ENCODE assay signal across 8 cellular contexts in the genomic region with DNA sequence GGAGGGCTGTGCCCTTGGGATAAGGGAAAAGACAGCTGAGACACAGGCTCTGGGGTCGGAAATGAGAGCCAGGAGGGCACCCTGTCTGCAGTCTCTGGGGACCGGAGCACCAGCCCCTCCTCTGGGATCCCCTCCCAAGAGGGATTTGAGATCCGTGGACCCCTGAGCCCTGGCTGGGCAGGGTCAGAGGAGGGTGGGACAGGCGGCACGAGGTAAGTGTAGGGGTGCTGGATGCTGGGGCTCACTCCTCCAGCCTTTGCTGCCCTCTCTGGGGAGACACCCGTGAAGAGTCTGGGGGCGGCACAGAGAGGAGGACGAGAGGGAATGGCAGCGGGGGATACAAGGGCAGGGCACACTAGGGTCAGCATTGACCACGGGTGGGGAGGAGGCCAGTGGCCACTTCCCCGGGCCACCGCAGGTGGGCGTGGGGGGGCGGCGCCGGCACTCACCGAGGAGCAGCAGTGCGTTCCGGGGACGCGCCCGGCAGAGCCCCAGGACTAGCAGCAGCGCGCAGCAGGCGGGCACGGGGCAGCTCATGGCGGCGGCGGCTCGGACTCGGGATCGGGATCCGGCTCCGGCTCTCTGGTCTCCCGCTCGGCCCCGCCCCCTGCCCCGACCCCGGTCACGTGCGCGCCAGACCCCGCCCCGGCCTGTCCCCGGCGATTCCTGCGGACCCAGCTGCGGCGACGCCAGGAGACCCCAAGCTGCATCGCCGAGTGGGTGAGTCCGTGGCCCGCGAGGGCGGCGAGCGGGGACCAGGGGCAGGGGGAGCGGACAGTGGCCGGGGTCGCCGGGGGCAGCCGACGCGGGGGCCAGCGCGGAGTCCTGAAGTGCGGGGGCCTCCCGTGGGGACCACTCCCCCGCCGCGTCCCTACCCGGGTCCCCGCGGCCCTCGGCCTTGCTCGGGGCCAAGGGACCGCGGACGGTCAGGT. TPM values are rescaled to one million over a fixed set of nuclear protein-coding genes. Genes with fewer than 3 reads are reported as not detected.
DNase-seq lines count a peak whose midpoint lies in the region; ATAC-seq, FAIRE-seq and TF ChIP-seq lines count a peak whose summit lies in the region.

A gene (minus strand): TSS at position 557 of the 932 bp plus-strand sequence. CDS start 20 bp downstream, at position 537.
A gene (plus strand): TSS at position 651 of the 932 bp plus-strand sequence. CDS start 1,134 bp downstream, outside the sequence.

- FAIRE-seq in GM12892 (lab: Jason Lieb, UNC): peak; percentile 38

- intact Hi-C loops in activated T-helper 1 cell treated with anti-CD3 and anti-CD28 coated beads, Interleukin-12 subunit alpha, Interleukin-12 subunit beta, Interleukin-2, Interleukin-4 antibody, amounts not matched to agents 30 ng/mL and 10 ng/mL and 1 ng/mL, durations not matched to agents 14 hours and 24 hours and 36 hours (cut with micrococcal nuclease): loop anchor here (1.0 to 2.0 kb wide), 3 partner anchors 33 to 73 kb away; a partner anchor contains a TSS
- intact Hi-C loops in naive thymus-derived CD4-positive, alpha-beta T cell (cut with micrococcal nuclease): loop anchor here (1.0 to 2.0 kb wide), 6 partner anchors 24 to 119 kb away; a partner anchor contains a TSS

- ATAC-seq in HG03159 (IDR thresholded peaks at IDR 0.05; ENCODE audit: unreplicated experiment): peak; percentile 37
- ATAC-seq in naive thymus-derived CD4-positive, alpha-beta T cell: peak; percentile 59
- no peak for ATAC-seq in HG02970 (IDR thresholded peaks at IDR 0.05; ENCODE audit: low FRiP score, unreplicated experiment)

- TF ChIP-seq POLR2A in GM12892 (IDR thresholded peaks at IDR 0.05; ENCODE audit: low read depth, low read length): no peak

- H3K9ac ChIP-seq in OCI-LY3 (ENCODE audit: low read length): peak within 1 kb of the TSS; percentile 84

- POLR2A ChIA-PET in naive thymus-derived CD4-positive, alpha-beta T cell (lab: Charles Lee): interaction anchor here (0.7 to 2.3 kb wide), 8 partner anchors 12 to 119 kb away, joined by 3 to 14 read pairs (median 4); a partner anchor contains a TSS

- H3K27me3 ChIP-seq in OCI-LY3 (ENCODE audit: low read depth, low read length): no peaks in the 10 kb centered on the region
- no peaks in the 10 kb centered on the region for H3K27me3 ChIP-seq in naive thymus-derived CD4-positive, alpha-beta T cell (ENCODE audit: control insufficient read depth in 2 of 2, insufficient read depth in 2 of 2, low read length in 2 of 2)

- H3K4me3 Mint-ChIP-seq in activated T-helper 1 cell treated with anti-CD3 and anti-CD28 coated beads, Interleukin-12 subunit alpha, Interleukin-12 subunit beta, Interleukin-2, Interleukin-4 antibody, amounts not matched to agents 30 ng/mL and 10 ng/mL and 1 ng/mL, durations not matched to agents 14 hours and 24 hours and 36 hours: peak within 1 kb of the TSS; percentile 85
- H3K4me3 Mint-ChIP-seq in naive thymus-derived CD4-positive, alpha-beta T cell: peak within 1 kb of the TSS; percentile 86 to 96 (median 92)

- no peaks in the 10 kb centered on the region for H3K9me3 Mint-ChIP-seq in activated T-helper 1 cell treated with anti-CD3 and anti-CD28 coated beads, Interleukin-12 subunit alpha, Interleukin-12 subunit beta, Interleukin-2, Interleukin-4 antibody, amounts not matched to agents 30 ng/mL and 10 ng/mL and 1 ng/mL, durations not matched to agents 14 hours and 24 hours and 36 hours
- H3K9me3 Mint-ChIP-seq in naive thymus-derived CD4-positive, alpha-beta T cell: peaks cover 0 to 2% (median 0%) of the 10 kb centered on the region in 11 donors

- H2AFZ ChIP-seq in OCI-LY3 (ENCODE audit: low read depth, low read length): peak within 1 kb of the TSS; percentile 37; the same call in 1 of the 2 replicates

- H3K4me1 ChIP-seq in OCI-LY3 (ENCODE audit: low read length): peaks cover 7% of the 10 kb centered on the region; the same call in 1 of the 2 replicates
- peaks cover 13 to 30% of the 10 kb centered on the region in 2 donors for H3K4me1 ChIP-seq in naive thymus-derived CD4-positive, alpha-beta T cell (ENCODE audit: control insufficient read depth in 2 of 2, insufficient read depth in 2 of 2, low read length in 2 of 2)

- H3K27me3 Mint-ChIP-seq in activated T-helper 1 cell treated with anti-CD3 and anti-CD28 coated beads, Interleukin-12 subunit alpha, Interleukin-12 subunit beta, Interleukin-2, Interleukin-4 antibody, amounts not matched to agents 30 ng/mL and 10 ng/mL and 1 ng/mL, durations not matched to agents 14 hours and 24 hours and 36 hours (ENCODE audit: insufficient read depth): no peaks in the 10 kb centered on the region
- peaks cover 0 to 3% (median 0%) of the 10 kb centered on the region in 5 donors for H3K27me3 Mint-ChIP-seq in naive thymus-derived CD4-positive, alpha-beta T cell

- CTCF ChIA-PET in naive thymus-derived CD4-positive, alpha-beta T cell (lab: Charles Lee): interaction anchor here (0.6 kb wide), 1 partner anchor 1895 kb away, joined by 3 read pairs; no protein-coding TSS in a partner anchor

- peaks cover 17% of the 10 kb centered on the region for H3K79me2 ChIP-seq in OCI-LY3 (ENCODE audit: low read length)

- DNase-seq in GM12892 (ENCODE audit: insufficient read length) (peak; percentile 92), fibroblast of gingiva (ENCODE audit: low read depth) (peak; percentile 58)
- peak; percentile 40 for DNase-seq in activated T-helper 1 cell treated with anti-CD3 and anti-CD28 coated beads, Interleukin-12 subunit alpha, Interleukin-12 subunit beta, Interleukin-2, Interleukin-4 antibody, amounts not matched to agents 30 ng/mL and 10 ng/mL and 1 ng/mL, durations not matched to agents 14 hours and 24 hours and 36 hours (ENCODE audit: low spot score)
- peak; percentile 13 to 73 (median 45) for DNase-seq in naive thymus-derived CD4-positive, alpha-beta T cell
- DNase-seq in stimulated activated naive CD4-positive, alpha-beta T cell treated with Interleukin-2 at 50 U/mL for 16 hours (lab: John Stamatoyannopoulos, UW): peak; percentile 58

- H3K36me3 ChIP-seq in OCI-LY3 (replicated peaks; ENCODE audit: low read depth, low read length): peaks cover 27% of the 10 kb centered on the region
- peaks cover 6 to 44% (median 7%) of the 10 kb centered on the region in 3 experiments for H3K36me3 ChIP-seq in naive thymus-derived CD4-positive, alpha-beta T cell (ENCODE audit: control insufficient read depth in 2 of 3, insufficient read depth in 3 of 3, low read length in 3 of 3)

- H3K4me1 Mint-ChIP-seq in activated T-helper 1 cell treated with anti-CD3 and anti-CD28 coated beads, Interleukin-12 subunit alpha, Interleukin-12 subunit beta, Interleukin-2, Interleukin-4 antibody, amounts not matched to agents 30 ng/mL and 10 ng/mL and 1 ng/mL, durations not matched to agents 14 hours and 24 hours and 36 hours (ENCODE audit: low read depth): peaks cover 20% of the 10 kb centered on the region
- peaks cover 21 to 44% (median 30%) of the 10 kb centered on the region in 7 donors for H3K4me1 Mint-ChIP-seq in naive thymus-derived CD4-positive, alpha-beta T cell

- H3K36me3 Mint-ChIP-seq in activated T-helper 1 cell treated with anti-CD3 and anti-CD28 coated beads, Interleukin-12 subunit alpha, Interleukin-12 subunit beta, Interleukin-2, Interleukin-4 antibody, amounts not matched to agents 30 ng/mL and 10 ng/mL and 1 ng/mL, durations not matched to agents 14 hours and 24 hours and 36 hours (ENCODE audit: low read depth): peaks cover 7% of the 10 kb centered on the region
- H3K36me3 Mint-ChIP-seq in naive thymus-derived CD4-positive, alpha-beta T cell: peaks cover 0 to 14% (median 7%) of the 10 kb centered on the region in 5 donors

- no peaks in the 10 kb centered on the region for H3K9me3 ChIP-seq in OCI-LY3 (ENCODE audit: insufficient read depth, low read length)
- no peaks in the 10 kb centered on the region for H3K9me3 ChIP-seq in naive thymus-derived CD4-positive, alpha-beta T cell (ENCODE audit: control insufficient read depth in 2 of 3, low read length in 3 of 3)

- peaks cover 18% of the 10 kb centered on the region for H4K20me1 ChIP-seq in OCI-LY3 (ENCODE audit: insufficient read depth, low read length)

- H3K27ac ChIP-seq in OCI-LY3 (ENCODE audit: low read length): peak within 1 kb of the TSS; percentile 69
- H3K27ac ChIP-seq in naive thymus-derived CD4-positive, alpha-beta T cell (ENCODE audit: low read depth, low read length): peak within 1 kb of the TSS; percentile 93

- H3K27ac Mint-ChIP-seq in activated T-helper 1 cell treated with anti-CD3 and anti-CD28 coated beads, Interleukin-12 subunit alpha, Interleukin-12 subunit beta, Interleukin-2, Interleukin-4 antibody, amounts not matched to agents 30 ng/mL and 10 ng/mL and 1 ng/mL, durations not matched to agents 14 hours and 24 hours and 36 hours: peak within 1 kb of the TSS; percentile 85
- H3K27ac Mint-ChIP-seq in naive thymus-derived CD4-positive, alpha-beta T cell: peak within 1 kb of the TSS; percentile 86 to 98 (median 95)

- TF ChIP-seq CTCF in OCI-LY3 (IDR thresholded peaks at IDR 0.05; ENCODE audit: low read depth, low read length): no peak; the same call in 1 of the 2 replicates

- peak within 1 kb of the TSS; percentile 86 for H3K4me2 ChIP-seq in OCI-LY3 (ENCODE audit: low read length)

- peak within 1 kb of the TSS; percentile 85 for H3K4me3 ChIP-seq in OCI-LY3 (ENCODE audit: low read length)
- H3K4me3 ChIP-seq in naive thymus-derived CD4-positive, alpha-beta T cell (ENCODE audit: low read length): peak within 1 kb of the TSS; percentile 84

RNA-seq across cellular contexts. Expression of the first gene that starts in this region (rescaled TPM):
- polyA plus RNA-seq in GM12892 (2012; ENCODE audit: missing spikeins): 9.6 TPM
- total RNA-seq in activated T-helper 1 cell treated with anti-CD3 and anti-CD28 coated beads, Interleukin-12 subunit alpha, Interleukin-12 subunit beta, Interleukin-2, Interleukin-4 antibody, amounts not matched to agents 30 ng/mL and 10 ng/mL and 1 ng/mL, durations not matched to agents 14 hours and 24 hours and 36 hours: 20.1 and 22.2 TPM in 2 replicates
- total RNA-seq in naive thymus-derived CD4-positive, alpha-beta T cell: 100 to 1,000 TPM in 4 of 5 experiments, 10 to 100 TPM in 1; 32.8 to 181 (median 147) TPM
- 10 to 100 TPM; 31.1 to 55.2 TPM for polyA plus RNA-seq in naive thymus-derived CD4-positive, alpha-beta T cell

RNA-seq across cellular contexts. Expression of the second gene that starts in this region (rescaled TPM):
- polyA plus RNA-seq in GM12892 (2012; ENCODE audit: missing spikeins): 2.0 TPM
- 5.5 and 5.9 TPM in 2 replicates for total RNA-seq in activated T-helper 1 cell treated with anti-CD3 and anti-CD28 coated beads, Interleukin-12 subunit alpha, Interleukin-12 subunit beta, Interleukin-2, Interleukin-4 antibody, amounts not matched to agents 30 ng/mL and 10 ng/mL and 1 ng/mL, durations not matched to agents 14 hours and 24 hours and 36 hours
- 10 to 100 TPM in 4 of 5 experiments, 1 to 10 TPM in 1; 7.9 to 87.5 (median 67.5) TPM for total RNA-seq in naive thymus-derived CD4-positive, alpha-beta T cell
- 1 to 10 TPM; 3.7 to 7.3 TPM for polyA plus RNA-seq in naive thymus-derived CD4-positive, alpha-beta T cell

Comparison
In these comparisons a context has a peak if more than half of its experiments do, and no peak if none do; other contexts are left out.
1. DNase-seq: peak in every context shown above with its lines; median percentile 92 in GM12892; 58 in fibroblast of gingiva; 58 in stimulated activated naive CD4-positive, alpha-beta T cell treated with Interleukin-2 at 50 U/mL for 16 hours; 45 in naive thymus-derived CD4-positive, alpha-beta T cell; 40 in activated T-helper 1 cell treated with anti-CD3 and anti-CD28 coated beads, Interleukin-12 subunit alpha, Interleukin-12 subunit beta, Interleukin-2, Interleukin-4 antibody, amounts not matched to agents 30 ng/mL and 10 ng/mL and 1 ng/mL, durations not matched to agents 14 hours and 24 hours and 36 hours.